In genomic region chr6:116351101-116351500, GRCh38 we compare ENCODE assay signal across 22 cellular contexts. TPM values are rescaled to one million over a fixed set of nuclear protein-coding genes. Genes with fewer than 3 reads are reported as not detected.
DNase-seq lines count a peak whose midpoint lies in the region; ATAC-seq, FAIRE-seq and TF ChIP-seq lines count a peak whose summit lies in the region.
"Had no signal": no experiment of that assay in that cellular context is flagged by ENCODE, and none has a peak within 500 bp of the region (broad histone marks: within the 10 kb centered on the region; RNA-seq: fewer than 3 reads in every experiment).

No MANE protein-coding gene starts in this region.

- intact Hi-C loops in GM12878 (cut with micrococcal nuclease; ENCODE audit: unreplicated experiment) (no loop called here), vagina (cut with DNase I) (no loop called here)

- POLR2A ChIA-PET in GM12878 (lab: Charles Lee): no interaction called here
- POLR2A ChIA-PET in SK-N-SH (lab: Yijun Ruan, JAX): no interaction called here

- 50% methylated on average over 2 of the region's 2 CpGs for WGBS in GM12878 (ENCODE audit: insufficient coverage, insufficient replicate concordance, low lambda C conversion rate, missing lambda C conversion rate)
- 71% methylated on average over 2 of the region's 2 CpGs for WGBS in SK-N-SH (ENCODE audit: low lambda C conversion rate)

- RAD21 ChIA-PET in GM12878 (lab: Charles Lee; ENCODE audit: unreplicated experiment): interaction anchor here (2.6 kb wide), 1 partner anchor 42 kb away, joined by 6 read pairs; no protein-coding TSS in a partner anchor

- H3F3A ChIP-seq in SK-N-SH (replicated peaks; ENCODE audit: insufficient read depth): peaks cover 5% of the 10 kb centered on the region

- TF ChIP-seq POLR2A in GM12878 (IDR thresholded peaks at IDR 0.05; ENCODE audit: low read depth, low read length): no peak
- TF ChIP-seq POLR2A in vagina (IDR thresholded peaks at IDR 0.05): no peak

- no peaks in the 10 kb centered on the region for H3K79me2 ChIP-seq in GM12878 (ENCODE audit: control insufficient read depth, insufficient read depth, low read length)
- no peaks in the 10 kb centered on the region for H3K79me2 ChIP-seq in SK-N-SH (ENCODE audit: insufficient read depth)

- BruUV-seq in GM12878 (replicated peaks; lab: Mats Ljungman, UMichigan): no TSS peak

- H3K27me3 ChIP-seq in GM12878 (replicated peaks in 1 of 2; ENCODE audit: control insufficient read depth in 2 of 2, insufficient read depth in 2 of 2, low read length in 1 of 2) (no peaks in the 10 kb centered on the region), vagina (no peaks in the 10 kb centered on the region), SK-N-SH (ENCODE audit: insufficient read depth) (no peaks in the 10 kb centered on the region)
- H3K27me3 ChIP-seq: BE2C, MG63, SJCRH30 had no signal

- in situ Hi-C loops in GM12878 (cut with MboI): no loop called here

- H3K9me3 ChIP-seq in GM12878 (replicated peaks; ENCODE audit: control insufficient read depth, insufficient read depth, low read length): no peaks in the 10 kb centered on the region; the same call in 2 of the 3 replicates
- H3K9me3 ChIP-seq in vagina: no peaks in the 10 kb centered on the region
- no peaks in the 10 kb centered on the region for H3K9me3 ChIP-seq in SK-N-SH
- H3K9me3 ChIP-seq: BE2C, HAP-1, MG63, SJCRH30 had no signal

- H2AFZ ChIP-seq in GM12878 (ENCODE audit: control insufficient read depth, low read depth, low read length): no peak overlapping the region
- H2AFZ ChIP-seq in SK-N-SH (ENCODE audit: low read depth): no peak overlapping the region
- H2AFZ ChIP-seq: GM23338 had no signal

- no peak overlapping the region for H3K27ac ChIP-seq in GM12878 (ENCODE audit: control insufficient read depth, insufficient read depth)
- H3K27ac ChIP-seq in vagina: peak overlapping the region; percentile 39
- no peak overlapping the region for H3K27ac ChIP-seq in SK-N-SH (ENCODE audit: low read depth in 2 of 2, low read length in 1 of 2)
- H3K27ac ChIP-seq: SJCRH30 had no signal

- ATAC-seq in GM18499 (IDR thresholded peaks at IDR 0.05; ENCODE audit: insufficient read depth, unreplicated experiment) (peak; percentile 50), HG02610 (IDR thresholded peaks at IDR 0.05; ENCODE audit: unreplicated experiment) (peak; percentile 77), GM12878 (peak; percentile 62)
- ATAC-seq: GM23338, K562 had no signal

- TF ChIP-seq RAD21 in GM12878 (IDR thresholded peaks at IDR 0.05; ENCODE audit: insufficient read depth, low read depth, low read length) (no peak), SK-N-SH (IDR thresholded peaks at IDR 0.05; ENCODE audit: low read length) (no peak)

- CTCF ChIA-PET in GM12878 (lab: Yijun Ruan, JAX): interaction anchor here (0.9 to 2.1 kb wide), 3 partner anchors 45 to 63 kb away, joined by 3 to 17 read pairs (median 3); no protein-coding TSS in a partner anchor
- CTCF ChIA-PET in SK-N-SH (lab: Yijun Ruan, JAX): interaction anchor here (0.7 kb wide), 2 partner anchors 278 to 294 kb away, joined by 3 read pairs; no protein-coding TSS in a partner anchor

- H3K9ac ChIP-seq in GM12878 (ENCODE audit: control insufficient read depth, insufficient read depth, low read length) (no peak overlapping the region), SK-N-SH (no peak overlapping the region)

- H4K20me1 ChIP-seq in GM12878 (ENCODE audit: control insufficient read depth, insufficient read depth) (no peaks in the 10 kb centered on the region), SK-N-SH (ENCODE audit: insufficient read depth) (no peaks in the 10 kb centered on the region)

- no peak for DNase-seq in GM12878 (ENCODE audit: low read depth, low spot score)
- no peak for DNase-seq in vagina (ENCODE audit: extremely low spot score in 2 of 2)
- DNase-seq in activated CD4-positive, CD25-positive, alpha-beta regulatory T cell (lab: John Stamatoyannopoulos, UW): no peak
- DNase-seq in SK-N-SH: no peak
- DNase-seq in cortex of kidney (lab: John Stamatoyannopoulos, UW): no peak
- DNase-seq: BE2C, DMS 273 treated with DMSO at 0.1 percent for 48 hours, DMS79 treated with DMSO at 0.1 percent for 48 hours, MG63, NCI-H1417, NCI-H1694 treated with DMSO at 0.1 percent for 48 hours, NCI-H2081 treated with DMSO at 0.1 percent for 48 hours, NCI-H2171 treated with DMSO at 0.1 percent for 48 hours, NCI-H446, NCI-H526, OCI-M1, SJCRH30 had no signal

- H3K9me2 ChIP-seq in SK-N-SH: no peaks in the 10 kb centered on the region

- SMC1A ChIA-PET in GM12878 (lab: Charles Lee; ENCODE audit: uncharacterized antibody, unreplicated experiment): interaction anchor here (1.2 to 1.4 kb wide), 4 partner anchors 9 to 43 kb away, joined by 3 to 5 read pairs (median 3); no protein-coding TSS in a partner anchor

- H3K4me3 ChIP-seq in GM12878 (no peak overlapping the region), vagina (no peak overlapping the region), SK-N-SH (ENCODE audit: low read depth in 2 of 2, low read length in 1 of 2) (no peak overlapping the region)
- H3K4me3 ChIP-seq: GM23338, HAP-1, K562, MG63, SJCRH30 had no signal

- TF ChIP-seq CTCF in GM12878 (IDR thresholded peaks at IDR 0.05 in 2 of 3, conservative IDR thresholded peaks at IDR 0.05 in 1 of 3; ENCODE audit: control insufficient read depth in 2 of 3, extremely low read depth in 1 of 3, insufficient read depth in 1 of 3, low read depth in 3 of 3, low read length in 3 of 3) (no peak), vagina (IDR thresholded peaks at IDR 0.05) (no peak), SK-N-SH (IDR thresholded peaks at IDR 0.05) (no peak)

- H3K4me1 ChIP-seq in GM12878 (ENCODE audit: control insufficient read depth, insufficient read depth, low read length): peaks cover 9% of the 10 kb centered on the region; the same call in 1 of the 2 replicates
- no peaks in the 10 kb centered on the region for H3K4me1 ChIP-seq in vagina
- H3K4me1 ChIP-seq in SK-N-SH (ENCODE audit: control insufficient read depth in 1 of 2, insufficient read depth in 2 of 2, low read depth in 1 of 2, low read length in 1 of 2): peaks cover 0 to 8% of the 10 kb centered on the region in 2 experiments; a peak in 2 of 4 replicates
- H3K4me1 ChIP-seq: BE2C, HAP-1, SJCRH30 had no signal

- H3K36me3 ChIP-seq in GM12878 (ENCODE audit: control insufficient read depth in 2 of 2, insufficient read depth in 2 of 2, low read length in 1 of 2) (no peaks in the 10 kb centered on the region), vagina (no peaks in the 10 kb centered on the region), SK-N-SH (replicated peaks in 1 of 2; ENCODE audit: control insufficient read depth in 1 of 2, insufficient read depth in 2 of 2, low read length in 1 of 2) (no peaks in the 10 kb centered on the region)
- H3K36me3 ChIP-seq: BE2C, HAP-1, MG63, SJCRH30 had no signal

- TF ChIP-seq EP300 in GM12878 (IDR thresholded peaks at IDR 0.05; ENCODE audit: borderline replicate concordance in 1 of 2, control insufficient read depth in 1 of 2, low read depth in 2 of 2, low read length in 2 of 2) (no peak), SK-N-SH (IDR thresholded peaks at IDR 0.05; ENCODE audit: borderline replicate concordance in 1 of 2, low read depth in 1 of 2, low read length in 1 of 2) (no peak)

- H3K4me2 ChIP-seq in GM12878 (ENCODE audit: control insufficient read depth, insufficient read depth): no peak overlapping the region
- no peak overlapping the region for H3K4me2 ChIP-seq in SK-N-SH
- H3K4me2 ChIP-seq: GM23338 had no signal

- FAIRE-seq in GM12878 (lab: Jason Lieb, UNC): no peak
- FAIRE-seq: K562 had no signal

TF ChIP-seq in GM12878, 131 proteins besides CTCF, POLR2A, EP300 and RAD21 (continues in another document):
- TF ChIP-seq TAF1 (IDR thresholded peaks at IDR 0.05; ENCODE audit: borderline replicate concordance, low read depth, low read length) (no peak), KAT2A (conservative IDR thresholded peaks at IDR 0.05; ENCODE audit: control insufficient read depth, low read depth, low read length) (no peak), JUNB (IDR thresholded peaks at IDR 0.05) (no peak), NR2F1 (conservative IDR thresholded peaks at IDR 0.05) (no peak), EZH2 (IDR thresholded peaks at IDR 0.05; ENCODE audit: borderline replicate concordance, control insufficient read depth, low read depth, low read length) (no peak), BACH1 (IDR thresholded peaks at IDR 0.05; ENCODE audit: borderline replicate concordance) (no peak), HCFC1 (IDR thresholded peaks at IDR 0.05; ENCODE audit: low read length) (no peak), NBN (IDR thresholded peaks at IDR 0.05) (no peak)

TF ChIP-seq in SK-N-SH, 30 proteins besides CTCF, POLR2A, EP300 and RAD21 (continues in another document):
- TF ChIP-seq IRF3 (IDR thresholded peaks at IDR 0.05; ENCODE audit: low read depth, low read length): no peak

RNA-seq across cellular contexts. Expression of gene DSE, which starts 19.6 kb away (rescaled TPM):
- total RNA-seq in GM12878 (2013; cell fraction: nucleolus; rRNA removed): 131 and 135 TPM in 2 replicates
- total RNA-seq in GM12878 (2014; rRNA removed) (65.3 and 77.4 TPM in 2 replicates), GM12878 (2014; rRNA removed; fragmentation: Illumina TruSeq; extraction: Trizol) (62.3 and 63.9 TPM in 2 replicates), GM12878 (2021) (75.1 and 76.4 TPM in 2 replicates), vagina (33.1 TPM)
- 20.3 TPM for polyA plus RNA-seq in GM12878 (2011; ENCODE audit: low read depth)
- polyA plus RNA-seq in GM12878 (2011; rRNA removed) (12.2 and 12.6 TPM in 2 replicates), GM12878 (2014; fragmentation: Illumina TruSeq; extraction: Trizol) (51.8 and 58.9 TPM in 2 replicates), GM12878 (2014; fragmentation: Nextera tagmentation; extraction: Ambion mirVana) (10 to 100 TPM; 17.1 to 24.2 TPM), GM12878 (2014; rRNA removed) (35.9 and 38.6 TPM in 2 replicates), GM12878 (2016; fragmentation: Nextera tagmentation; extraction: Ambion mirVana) (10 to 100 TPM; 43.0 TPM), SK-N-SH (2012; rRNA removed) (12.7 and 17.4 TPM in 2 replicates)
- polyA plus RNA-seq in GM12878 (2011; cell fraction: cytosol; rRNA removed): 6.7 and 9.5 TPM in 2 replicates
- 14.6 and 17.6 TPM in 2 replicates for polyA plus RNA-seq in GM12878 (2011; cell fraction: nucleus; rRNA removed)
- polyA plus RNA-seq in GM12878 (2012): 22.5 and 29.0 TPM in 2 replicates
- 23.2 and 26.4 TPM in 2 replicates for polyA minus RNA-seq in GM12878 (2011; rRNA and poly(A)+ RNA removed)
- 3.8 and 3.9 TPM in 2 replicates for polyA minus RNA-seq in GM12878 (2011; cell fraction: cytosol; rRNA and poly(A)+ RNA removed)
- polyA minus RNA-seq in GM12878 (2011; cell fraction: nucleus; rRNA and poly(A)+ RNA removed): 17.5 and 26.1 TPM in 2 replicates
- 13.5 and 13.9 TPM in 2 replicates for polyA plus RNA-seq in SK-N-SH (2012; cell fraction: cytosol; rRNA removed)
- 19.6 and 19.8 TPM in 2 replicates for polyA plus RNA-seq in SK-N-SH (2012; cell fraction: nucleus; rRNA removed)
